ENCODE assay signal across 21 cellular contexts in genomic region chr15:51603002-51603401, GRCh38. TPM values are rescaled to one million over a fixed set of nuclear protein-coding genes. Genes with fewer than 3 reads are reported as not detected.
DNase-seq lines count a peak whose midpoint lies in the region; ATAC-seq, FAIRE-seq and TF ChIP-seq lines count a peak whose summit lies in the region.
"Had no signal": no experiment of that assay in that cellular context is flagged by ENCODE, and none has a peak within 500 bp of the region (broad histone marks: within the 10 kb centered on the region; RNA-seq: fewer than 3 reads in every experiment).

No MANE protein-coding gene starts in this region.

- H3K9me3 ChIP-seq in cardiac muscle cell (ENCODE audit: low read depth) (no peaks in the 10 kb centered on the region), right cardiac atrium (ENCODE audit: control insufficient read depth, low read length) (no peaks in the 10 kb centered on the region), K562 (replicated peaks; ENCODE audit: control insufficient read depth, insufficient read depth, low read depth, low read length) (no peaks in the 10 kb centered on the region), Peyer's patch (no peaks in the 10 kb centered on the region)

- peak overlapping the region; percentile 71 for H2AFZ ChIP-seq in K562 (ENCODE audit: low read depth, low read length)

- no peaks in the 10 kb centered on the region for H3K9me1 ChIP-seq in K562 (ENCODE audit: control insufficient read depth, insufficient read depth, low read length)

- peak overlapping the region in 1 of 2 experiments; percentile 90; a peak in 2 of 4 replicates for H3K9ac ChIP-seq in K562 (ENCODE audit: insufficient read depth in 1 of 2, low read depth in 2 of 2, low read length in 2 of 2)
- H3K9ac ChIP-seq: BLaER1 treated with 17β-estradiol and CSF1 and Interleukin-3, amounts not matched to agents 10 nM and 100 nM had no signal

- H3K79me2 ChIP-seq in K562 (ENCODE audit: control insufficient read depth, insufficient read depth, low read length) = peaks cover 43% of the 10 kb centered on the region

- intact Hi-C loops in right cardiac atrium (cut with DNase I) (no loop called here), K562 (cut with micrococcal nuclease) (loop anchor here (2.0 kb wide), 1 partner anchor 20 kb away; the partner anchor contains the start of gene DMXL2)
- intact Hi-C loops in activated CD8-positive, alpha-beta T cell treated with anti-CD3 and anti-CD28 coated beads for 36 hours (cut with micrococcal nuclease) = no loop called here

- TF ChIP-seq CTCF in cardiac muscle cell (IDR thresholded peaks at IDR 0.05; ENCODE audit: low read depth, low read length) (no peak), K562 (IDR thresholded peaks at IDR 0.05 in 2 of 3, conservative IDR thresholded peaks at IDR 0.05 in 1 of 3; ENCODE audit: insufficient read depth in 2 of 3, low read depth in 1 of 3, low read length in 3 of 3) (no peak), neural crest cell (conservative IDR thresholded peaks at IDR 0.05) (no peak), Peyer's patch (IDR thresholded peaks at IDR 0.05) (no peak)
- TF ChIP-seq CTCF in activated CD8-positive, alpha-beta T cell treated with anti-CD3 and anti-CD28 coated beads for 36 hours (IDR thresholded peaks at IDR 0.05) = no peak

- no peaks in the 10 kb centered on the region for H4K20me1 ChIP-seq in K562 (replicated peaks; ENCODE audit: control insufficient read depth, insufficient read depth, low read length)

- CTCF ChIA-PET in K562 (lab: Yijun Ruan, JAX; ENCODE audit: low intra/inter-chr PET ratio) = no interaction called here
- CTCF ChIA-PET in activated CD8-positive, alpha-beta T cell treated with anti-CD3 and anti-CD28 coated beads for 36 hours (lab: Charles Lee) = interaction anchor here (1.3 kb wide), 1 partner anchor 174 kb away, joined by 4 read pairs; no protein-coding TSS in a partner anchor

- H3K27ac ChIP-seq in cardiac muscle cell (no peak overlapping the region), right cardiac atrium (ENCODE audit: low read length) (no peak overlapping the region), K562 (ENCODE audit: extremely low read depth, low read depth, low read length) (peak overlapping the region; percentile 62), Peyer's patch (no peak overlapping the region)
- H3K27ac ChIP-seq: 22Rv1; BLaER1 treated with 17β-estradiol and CSF1 and Interleukin-3, amounts not matched to agents 10 nM and 100 nM; RWPE1 had no signal

- no peaks in the 10 kb centered on the region for H3K36me3 ChIP-seq in cardiac muscle cell
- H3K36me3 ChIP-seq in K562 (ENCODE audit: control insufficient read depth, insufficient read depth, low read length) = no peaks in the 10 kb centered on the region; the same call in 2 of the 3 replicates
- H3K36me3 ChIP-seq in Peyer's patch = no peaks in the 10 kb centered on the region

- ATAC-seq in right cardiac atrium (no peak), K562 (no peak; the same call in 2 of the 3 replicates)
- ATAC-seq in activated CD8-positive, alpha-beta T cell treated with anti-CD3 and anti-CD28 coated beads for 36 hours = no peak
- ATAC-seq: SK-N-SH treated with all-trans-retinoic acid at 6 μM for 48 hours had no signal

- H3K27me3 ChIP-seq in cardiac muscle cell (no peaks in the 10 kb centered on the region), right cardiac atrium (ENCODE audit: control insufficient read depth, insufficient read depth) (no peaks in the 10 kb centered on the region), K562 (ENCODE audit: control insufficient read depth in 2 of 2, insufficient read depth in 2 of 2, low read length in 2 of 2) (no peaks in the 10 kb centered on the region), Peyer's patch (no peaks in the 10 kb centered on the region)
- H3K27me3 ChIP-seq: BLaER1 treated with 17β-estradiol and CSF1 and Interleukin-3, amounts not matched to agents 10 nM and 100 nM had no signal

- FAIRE-seq in K562 (lab: Jason Lieb, UNC) = no peak
- FAIRE-seq: D721Med had no signal

- POLR2A ChIA-PET in K562 (lab: Yijun Ruan, JAX) = interaction anchor here (0.9 to 4.0 kb wide), 10 partner anchors 8 to 174 kb away, joined by 3 to 33 read pairs (median 4); partner anchors contain the start of gene DMXL2
- POLR2A ChIA-PET in activated CD8-positive, alpha-beta T cell treated with anti-CD3 and anti-CD28 coated beads for 36 hours (lab: Charles Lee) = no interaction called here

- TF ChIP-seq RAD21 in K562 (CRISPR knock-in tag; conservative IDR thresholded peaks at IDR 0.05 in 1 of 2, IDR thresholded peaks at IDR 0.05 in 1 of 2) = no peak

- H3K27me3 Mint-ChIP-seq in neural crest cell (ENCODE audit: low read depth) = no peaks in the 10 kb centered on the region
- H3K27me3 Mint-ChIP-seq in activated CD8-positive, alpha-beta T cell treated with anti-CD3 and anti-CD28 coated beads for 36 hours = no peaks in the 10 kb centered on the region

- BruUV-seq in K562 (replicated peaks; lab: Mats Ljungman, UMichigan) = TSS peak; percentile 60

- in situ Hi-C loops in K562 (cut with MboI) = no loop called here

- DNase-seq in cardiac muscle cell (ENCODE audit: low read depth in 1 of 2, low spot score in 1 of 2) (no peak), right cardiac atrium (no peak), K562 (ENCODE audit: extremely low read depth in 1 of 4, low spot score in 3 of 4) (no peak), neural crest cell (ENCODE audit: low read depth, low spot score) (no peak), Peyer's patch (no peak), erythroblast (lab: John Stamatoyannopoulos, UW) (no peak), SIG-M5 (lab: John Stamatoyannopoulos, UW) (no peak)
- no peak for DNase-seq in activated CD8-positive, alpha-beta T cell treated with anti-CD3 and anti-CD28 coated beads for 36 hours
- DNase-seq: DMS53, GF-D8, IMR-90, NCI-H1694, NCI-H2081, NCI-H2171, NCI-H526 treated with DMSO at 0.1 percent for 48 hours, SHP77 treated with DMSO at 0.1 percent for 48 hours had no signal

- TF ChIP-seq EP300 in K562 (IDR thresholded peaks at IDR 0.05; ENCODE audit: low read length) = no peak

- peak overlapping the region; percentile 81 for H3K4me2 ChIP-seq in K562 (ENCODE audit: insufficient read depth, low read length)

- TF ChIP-seq POLR2A in K562 (conservative IDR thresholded peaks at IDR 0.05) (no peak), Peyer's patch (IDR thresholded peaks at IDR 0.05) (no peak), erythroblast (IDR thresholded peaks at IDR 0.05; ENCODE audit: low read length) (no peak)

- H3K36me3 Mint-ChIP-seq in neural crest cell (ENCODE audit: low read depth) = peaks cover 22% of the 10 kb centered on the region
- H3K36me3 Mint-ChIP-seq in activated CD8-positive, alpha-beta T cell treated with anti-CD3 and anti-CD28 coated beads for 36 hours (ENCODE audit: low read depth) = no peaks in the 10 kb centered on the region

- peaks cover 4% of the 10 kb centered on the region for H3K4me1 Mint-ChIP-seq in neural crest cell
- H3K4me1 Mint-ChIP-seq in activated CD8-positive, alpha-beta T cell treated with anti-CD3 and anti-CD28 coated beads for 36 hours (ENCODE audit: low read depth) = no peaks in the 10 kb centered on the region

- H3K4me3 Mint-ChIP-seq in neural crest cell = peak overlapping the region; percentile 82
- no peak overlapping the region for H3K4me3 Mint-ChIP-seq in activated CD8-positive, alpha-beta T cell treated with anti-CD3 and anti-CD28 coated beads for 36 hours

- 97% methylated on average over 2 of the region's 2 CpGs for WGBS in right cardiac atrium
- WGBS in K562 (ENCODE audit: insufficient coverage, low coverage, missing lambda C conversion rate) = 0% methylated on average over 2 of the region's 2 CpGs

- peaks cover 7% of the 10 kb centered on the region for H3K9me3 Mint-ChIP-seq in neural crest cell
- H3K9me3 Mint-ChIP-seq in activated CD8-positive, alpha-beta T cell treated with anti-CD3 and anti-CD28 coated beads for 36 hours = no peaks in the 10 kb centered on the region

- peak overlapping the region; percentile 9 for H3K4me3 ChIP-seq in cardiac muscle cell
- H3K4me3 ChIP-seq in right cardiac atrium (ENCODE audit: low read length) = no peak overlapping the region
- peak overlapping the region; percentile 39 for H3K4me3 ChIP-seq in K562
- no peak overlapping the region for H3K4me3 ChIP-seq in Peyer's patch
- H3K4me3 ChIP-seq: BLaER1 treated with 17β-estradiol and CSF1 and Interleukin-3, amounts not matched to agents 10 nM and 100 nM had no signal

- H3K27ac Mint-ChIP-seq in neural crest cell (ENCODE audit: unreplicated experiment) = no peak overlapping the region
- no peak overlapping the region for H3K27ac Mint-ChIP-seq in activated CD8-positive, alpha-beta T cell treated with anti-CD3 and anti-CD28 coated beads for 36 hours

- H3K4me1 ChIP-seq in cardiac muscle cell (ENCODE audit: low read depth) = no peaks in the 10 kb centered on the region
- no peaks in the 10 kb centered on the region for H3K4me1 ChIP-seq in right cardiac atrium (ENCODE audit: control insufficient read depth, insufficient read depth, low read length)
- H3K4me1 ChIP-seq in K562 (replicated peaks in 1 of 2; ENCODE audit: control insufficient read depth in 2 of 2, insufficient read depth in 2 of 2, low read length in 2 of 2) = peaks cover 0 to 23% of the 10 kb centered on the region in 2 experiments; a peak in 3 of 5 replicates
- no peaks in the 10 kb centered on the region for H3K4me1 ChIP-seq in Peyer's patch

RNA-seq across cellular contexts. Expression of gene DMXL2, which starts 19.6 kb away (rescaled TPM):
- 20.3 and 34.0 TPM in 2 replicates for total RNA-seq in cardiac muscle cell
- 16.3 and 27.0 TPM in 2 replicates for polyA plus RNA-seq in cardiac muscle cell
- total RNA-seq in right cardiac atrium = 10 to 100 TPM; 13.0 to 17.1 (median 14.8) TPM
- 9.1 TPM for polyA plus RNA-seq in right cardiac atrium
- total RNA-seq in K562 (2011; cell fraction: chromatin; rRNA removed; ENCODE audit: low replicate concordance) = 77.2 and 279 TPM in 2 replicates
- 32.7 and 55.5 TPM in 2 replicates for total RNA-seq in K562 (2011; cell fraction: nucleolus; rRNA removed)
- total RNA-seq in K562 (2011; cell fraction: nucleoplasm; rRNA removed) = 96.4 and 108 TPM in 2 replicates
- 19.1 and 21.4 TPM in 2 replicates for total RNA-seq in K562 (2014; rRNA removed)
- 47.7 and 51.7 TPM in 2 replicates for total RNA-seq in K562 (2014; rRNA removed; fragmentation: Illumina TruSeq; extraction: Trizol)
- 46.6 and 52.6 TPM in 2 replicates for total RNA-seq in K562 (2015; rRNA removed; fragmentation: Illumina TruSeq; extraction: Trizol)
- total RNA-seq in K562 (2021) = 27.2 and 30.7 TPM in 2 replicates
- polyA plus RNA-seq in K562 (2011; rRNA removed) = 29.1 and 57.7 TPM in 2 replicates
- polyA plus RNA-seq in K562 (2011; cell fraction: cytosol; rRNA removed) = 10.3 and 11.5 TPM in 2 replicates
- 89.0 and 105 TPM in 2 replicates for polyA plus RNA-seq in K562 (2011; cell fraction: nucleus; rRNA removed)
- 33.2 and 71.4 TPM in 2 replicates for polyA plus RNA-seq in K562 (2012)
- polyA plus RNA-seq in K562 (2014; fragmentation: Illumina TruSeq; extraction: Trizol) = 36.6 and 43.6 TPM in 2 replicates
- 10 to 100 TPM in 1 of 2 experiments, 1 to 10 TPM in 1; 9.3 to 16.2 TPM for polyA plus RNA-seq in K562 (2014; fragmentation: Nextera tagmentation; extraction: Ambion mirVana)
- 25.2 and 26.8 TPM in 2 replicates for polyA plus RNA-seq in K562 (2014; rRNA removed)
- polyA minus RNA-seq in K562 (2011; rRNA and poly(A)+ RNA removed) = 39.8 and 45.9 TPM in 2 replicates
- polyA minus RNA-seq in K562 (2011; cell fraction: cytosol; rRNA and poly(A)+ RNA removed) = 8.6 and 15.8 TPM in 2 replicates
- polyA minus RNA-seq in K562 (2011; cell fraction: nucleus; rRNA and poly(A)+ RNA removed) = 45.1 and 48.7 TPM in 2 replicates
- 50.9 and 56.4 TPM in 2 replicates for total RNA-seq in neural crest cell
- total RNA-seq in Peyer's patch = 10 to 100 TPM; 34.7 to 81.2 (median 69.3) TPM
- 1 to 10 TPM; 4.2 to 4.8 TPM for total RNA-seq in activated CD8-positive, alpha-beta T cell treated with anti-CD3 and anti-CD28 coated beads for 36 hours

Comparison
In these comparisons a context has a peak if more than half of its experiments do, and no peak if none do; other contexts are left out.
1. H3K4me3 ChIP-seq: peak in cardiac muscle cell (single experiment) and K562 (single experiment); none in right cardiac atrium (single experiment) and Peyer's patch (0 of 4).